Comparison of ENCODE assay signal across 8 cellular contexts in the genomic region with DNA sequence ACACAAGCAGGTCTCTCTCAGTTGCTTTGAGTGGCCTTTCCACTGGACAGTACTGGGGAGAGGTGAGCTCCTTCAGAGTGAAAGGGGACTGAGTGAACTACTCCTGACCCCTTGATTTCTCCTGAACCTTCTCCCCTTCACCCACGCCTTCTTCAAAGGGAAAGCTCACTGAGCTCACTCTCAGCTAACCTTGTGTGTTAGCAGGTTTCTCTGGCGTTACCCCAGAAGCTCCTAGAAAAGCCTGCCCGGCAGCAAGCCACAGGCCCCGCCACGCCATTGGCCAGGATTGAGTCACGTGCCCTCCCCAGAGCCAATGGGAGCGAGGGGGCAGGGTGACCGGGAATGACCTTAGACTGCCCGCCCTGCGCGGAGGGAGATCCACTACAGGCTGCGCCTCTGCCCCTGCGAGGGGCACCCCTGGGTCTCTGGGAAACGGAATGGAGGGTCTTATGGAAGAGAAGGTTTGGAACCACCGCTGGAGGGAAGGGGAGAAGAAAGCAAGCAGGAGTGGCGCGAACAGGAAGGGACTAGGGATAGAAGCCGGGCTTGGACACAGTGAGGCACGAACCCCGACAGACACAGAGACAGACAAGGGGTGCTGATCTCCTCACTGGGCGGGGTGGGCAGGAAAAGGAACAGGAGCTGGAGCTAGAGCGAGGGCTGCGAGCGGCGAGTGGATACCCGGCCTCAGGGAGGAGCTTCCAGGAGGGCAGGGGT. TPM values are rescaled to one million over a fixed set of nuclear protein-coding genes. Genes with fewer than 3 reads are reported as not detected.
DNase-seq lines count a peak whose midpoint lies in the region; ATAC-seq and TF ChIP-seq lines count a peak whose summit lies in the region.

No MANE protein-coding gene starts in this region.

- H3K79me1 ChIP-seq in mesenchymal stem cell (replicated peaks; ENCODE audit: low read length, poor library complexity, severe bottlenecking) = no peaks in the 10 kb centered on the region

- peak overlapping the region; percentile 90 for H3K4me3 ChIP-seq in AG10803 (ENCODE audit: low read length)
- peak overlapping the region; percentile 45 for H3K4me3 ChIP-seq in endocrine pancreas (ENCODE audit: control insufficient read depth, insufficient read depth, low read length)
- peak overlapping the region in 1 of 2 experiments; percentile 86 for H3K4me3 ChIP-seq in mesenchymal stem cell (ENCODE audit: insufficient read depth in 1 of 2, low read depth in 1 of 2, low read length in 2 of 2)

- no peak overlapping the region for H3K27ac ChIP-seq in mesenchymal stem cell (ENCODE audit: low read length, poor library complexity, severe bottlenecking)

- no peak overlapping the region for H2BK12ac ChIP-seq in mesenchymal stem cell (ENCODE audit: low read length in 2 of 2)

- H3K18ac ChIP-seq in mesenchymal stem cell (ENCODE audit: low read depth in 1 of 2, low read length in 2 of 2) = no peak overlapping the region

- H3K14ac ChIP-seq in mesenchymal stem cell (ENCODE audit: low read length in 2 of 2) = no peak overlapping the region

- H2BK120ac ChIP-seq in mesenchymal stem cell (ENCODE audit: low read depth, low read length) = no peak overlapping the region

- H3K4me1 ChIP-seq in endocrine pancreas (ENCODE audit: control insufficient read depth, insufficient read depth, low read length) (no peaks in the 10 kb centered on the region), mesenchymal stem cell (ENCODE audit: control insufficient read depth, insufficient read depth, low read depth, low read length) (peaks cover 6% of the 10 kb centered on the region)

- no peak overlapping the region for H3K23ac ChIP-seq in mesenchymal stem cell (ENCODE audit: low read length in 2 of 2)

- H2AFZ ChIP-seq in mesenchymal stem cell (ENCODE audit: low read depth, low read length) = no peak overlapping the region

- H3K27me3 ChIP-seq in endocrine pancreas (ENCODE audit: control insufficient read depth, insufficient read depth, low read length) (no peaks in the 10 kb centered on the region), mesenchymal stem cell (ENCODE audit: control insufficient read depth in 1 of 2, insufficient read depth in 1 of 2, low read length in 2 of 2) (no peaks in the 10 kb centered on the region)

- no peaks in the 10 kb centered on the region for H3K9me3 ChIP-seq in endocrine pancreas (ENCODE audit: control insufficient read depth, low read length)
- no peaks in the 10 kb centered on the region for H3K9me3 ChIP-seq in mesenchymal stem cell (ENCODE audit: control insufficient read depth, low read length)

- no peak overlapping the region for H2BK15ac ChIP-seq in mesenchymal stem cell (ENCODE audit: low read depth, poor library complexity, severe bottlenecking)

- H2AK5ac ChIP-seq in mesenchymal stem cell (ENCODE audit: low read length, severe bottlenecking) = no peak overlapping the region

- WGBS in mesenchymal stem cell = 85% methylated on average over 26 of the region's 26 CpGs

- ATAC-seq in GM19023 (IDR thresholded peaks at IDR 0.05; ENCODE audit: unreplicated experiment) = peak; percentile 93
- ATAC-seq in HG03196 (IDR thresholded peaks at IDR 0.05; ENCODE audit: unreplicated experiment) = peak; percentile 77

- H3K9ac ChIP-seq in endocrine pancreas (ENCODE audit: control insufficient read depth, insufficient read depth, low read length) (peak overlapping the region; percentile 45), mesenchymal stem cell (ENCODE audit: low read length) (peak overlapping the region; percentile 87)

- DNase-seq in AG10803 (ENCODE audit: low read depth) = peak; percentile 78
- peak; percentile 71 for DNase-seq in NCI-H82 treated with DMSO at 0.1 percent for 48 hours (lab: John Stamatoyannopoulos, UW; ENCODE audit: unreplicated experiment)
- DNase-seq in activated CD8-positive, alpha-beta memory T cell treated with anti-CD3 and anti-CD28 coated beads, Interleukin-2, amount 50 U/mL, for 1 hour (ENCODE audit: extremely low read depth) = peak; percentile 69
- no peak for DNase-seq in mesenchymal stem cell
- peak; percentile 74 for DNase-seq in stimulated activated CD8-positive, alpha-beta memory T cell treated with anti-CD3 and anti-CD28 coated beads, Interleukin-15, amount 100 ng/mL, for 1 hour (ENCODE audit: low read depth)

- H3K4me2 ChIP-seq in mesenchymal stem cell (ENCODE audit: low read length, poor library complexity, severe bottlenecking) = no peak overlapping the region

- no peak overlapping the region for H4K91ac ChIP-seq in mesenchymal stem cell (ENCODE audit: low read length)

- H3K4ac ChIP-seq in mesenchymal stem cell (ENCODE audit: low read depth in 1 of 2, low read length in 2 of 2) = no peak overlapping the region

- H3K36me3 ChIP-seq in endocrine pancreas (ENCODE audit: control insufficient read depth, insufficient read depth, low read length) (no peaks in the 10 kb centered on the region), mesenchymal stem cell (ENCODE audit: control insufficient read depth in 1 of 2, insufficient read depth in 2 of 2, low read depth in 1 of 2, low read length in 2 of 2) (peaks cover 7 to 27% of the 10 kb centered on the region in 2 experiments)

- no peak for TF ChIP-seq CTCF in AG10803 (conservative IDR thresholded peaks at IDR 0.05; ENCODE audit: low read length)

- no peak overlapping the region for H2BK5ac ChIP-seq in mesenchymal stem cell (ENCODE audit: low read depth, low read length, poor library complexity, severe bottlenecking)

- H4K8ac ChIP-seq in mesenchymal stem cell (ENCODE audit: low read length) = no peak overlapping the region

RNA-seq across cellular contexts. Expression of a gene that starts 17.4 kb away (rescaled TPM):
- 65.2 TPM for polyA plus RNA-seq in mesenchymal stem cell (2013, experiment 1 of 2)
- 61.1 TPM for polyA plus RNA-seq in mesenchymal stem cell (2013, experiment 2 of 2)

RNA-seq across cellular contexts. Expression of a gene that starts 57.3 kb away (rescaled TPM):
- 4.1 TPM for polyA plus RNA-seq in mesenchymal stem cell (2013, experiment 1 of 2)
- 3.8 TPM for polyA plus RNA-seq in mesenchymal stem cell (2013, experiment 2 of 2)
